ENCODE assay signal across 1 cellular context in genomic region chr2:170891893-170892292, GRCh38.
TF ChIP-seq lines count a peak whose summit lies in the region.

No MANE protein-coding gene starts in this region.

TF ChIP-seq in GM23338, 12 proteins besides CTCF, POLR2A, EP300 and RAD21:
- TF ChIP-seq REST (IDR thresholded peaks at IDR 0.05; ENCODE audit: unreplicated experiment) (no peak), NANOG (IDR thresholded peaks at IDR 0.05; ENCODE audit: borderline replicate concordance) (no peak), JUNB (IDR thresholded peaks at IDR 0.05; ENCODE audit: unreplicated experiment) (no peak), ZNF114 (CRISPR knock-in tag; IDR thresholded peaks at IDR 0.05) (no peak), POLR2AphosphoS5 (IDR thresholded peaks at IDR 0.05; ENCODE audit: low read depth) (no peak), ZNF331 (CRISPR knock-in tag; IDR thresholded peaks at IDR 0.05; ENCODE audit: low read depth) (no peak), ETS1 (IDR thresholded peaks at IDR 0.05) (no peak)
